In genomic region chr20:51430198-51430950, GRCh38 we compare ENCODE assay signal across 22 cellular contexts.
"Had no signal": no experiment of that assay in that cellular context is flagged by ENCODE, and none has a peak within 500 bp of the region (broad histone marks: within the 10 kb centered on the region; RNA-seq: fewer than 3 reads in every experiment).

No MANE protein-coding gene starts in this region.

- H3K27me3 Mint-ChIP-seq: activated CD4-positive, alpha-beta memory T cell treated with anti-CD3 and anti-CD28 coated beads, Interleukin-2, amount 10 ng/mL, durations not matched to agents 7 days and 5 days; activated CD8-positive, alpha-beta memory T cell treated with anti-CD3 and anti-CD28 coated beads, Interleukin-2, amount 10 ng/mL, durations not matched to agents 7 days and 5 days; T-cell had no signal

- H3K27me3 ChIP-seq: ascending aorta, gastrocnemius medialis, heart left ventricle, stomach, upper lobe of left lung had no signal

- H3K27ac ChIP-seq: gastrocnemius medialis, heart left ventricle, stomach, upper lobe of left lung had no signal

- H3K36me3 Mint-ChIP-seq: WTC11 had no signal

- H3K4me3 ChIP-seq: ascending aorta, gastrocnemius medialis, heart left ventricle, lung, stomach, upper lobe of left lung had no signal

- ATAC-seq: esophagus mucosa, gastrocnemius medialis, WTC11 had no signal

- DNase-seq: activated CD4-positive, alpha-beta T cell treated with anti-CD3 and anti-CD28 coated beads for 48 hours; activated effector memory CD4-positive, alpha-beta T cell treated with anti-CD3 and anti-CD28 coated beads, Interleukin-2, amount 50 U/mL, for 16 hours; activated naive CD4-positive, alpha-beta T cell treated with anti-CD3 and anti-CD28 coated beads, Interleukin-2, amount 50 U/mL, for 16 hours; activated T-cell treated with anti-CD3 and anti-CD28 coated beads, Interleukin-2, amount 50 U/mL, for 1 hour; effector CD8-positive, alpha-beta T cell; gastrocnemius medialis; midbrain; occipital lobe; retina; stimulated activated CD4-positive, alpha-beta T cell treated with anti-CD3 and anti-CD28 coated beads, Interleukin-12 subunit alpha, Interleukin-12 subunit beta, amount 100 ng/mL, for 4 hours; stimulated activated CD4-positive, alpha-beta T cell treated with anti-CD3 and anti-CD28 coated beads, Interleukin-2, amount 100 ng/mL, for 24 hours; stomach; upper lobe of left lung had no signal

- H3K9me3 Mint-ChIP-seq: activated CD4-positive, alpha-beta memory T cell treated with anti-CD3 and anti-CD28 coated beads, Interleukin-2, amount 10 ng/mL, durations not matched to agents 7 days and 5 days; dendritic cell treated with granulocyte-macrophage colony-stimulating factor and Interleukin-4, amounts not matched to agents 40 ng/mL and 50 ng/mL, for 4 days; T-cell; WTC11 had no signal

- H3K4me3 Mint-ChIP-seq: activated CD4-positive, alpha-beta memory T cell treated with anti-CD3 and anti-CD28 coated beads, Interleukin-2, amount 10 ng/mL, durations not matched to agents 7 days and 5 days; activated CD8-positive, alpha-beta memory T cell treated with anti-CD3 and anti-CD28 coated beads, Interleukin-2, amount 10 ng/mL, durations not matched to agents 7 days and 5 days; dendritic cell treated with granulocyte-macrophage colony-stimulating factor and Interleukin-4, amounts not matched to agents 40 ng/mL and 50 ng/mL, for 4 days; WTC11 had no signal

- H3K9me3 ChIP-seq: ascending aorta, gastrocnemius medialis, heart left ventricle, stomach, upper lobe of left lung had no signal

- H3K27ac Mint-ChIP-seq: dendritic cell treated with granulocyte-macrophage colony-stimulating factor and Interleukin-4, amounts not matched to agents 40 ng/mL and 50 ng/mL, for 4 days; WTC11 had no signal
